ENCODE assay signal across 10 cellular contexts in genomic region chr1:228090613-228091081, GRCh38. TPM values are rescaled to one million over a fixed set of nuclear protein-coding genes. Genes with fewer than 3 reads are reported as not detected.
DNase-seq lines count a peak whose midpoint lies in the region; ATAC-seq and TF ChIP-seq lines count a peak whose summit lies in the region.
"Had no signal": no experiment of that assay in that cellular context is flagged by ENCODE, and none has a peak within 500 bp of the region (broad histone marks: within the 10 kb centered on the region; RNA-seq: fewer than 3 reads in every experiment).

No MANE protein-coding gene starts in this region.

- H3K27ac Mint-ChIP-seq in chondrocyte (ENCODE audit: unreplicated experiment) (peak overlapping the region; percentile 74), memory B cell (peak overlapping the region; percentile 65)

- H3K27me3 Mint-ChIP-seq in chondrocyte (ENCODE audit: low read depth) (no peaks in the 10 kb centered on the region), memory B cell (no peaks in the 10 kb centered on the region)

- H3K36me3 Mint-ChIP-seq in chondrocyte (ENCODE audit: low read depth) = peaks cover 10% of the 10 kb centered on the region
- H3K36me3 Mint-ChIP-seq in memory B cell = peaks cover 18% of the 10 kb centered on the region

- H3K79me2 ChIP-seq in ACC112 (ENCODE audit: control insufficient read depth, insufficient read depth, low read length, unreplicated experiment) = peaks cover 100% of the 10 kb centered on the region

- no peak overlapping the region; the same call in 1 of the 2 replicates for H3K4me3 ChIP-seq in ACC112 (ENCODE audit: low read depth, low read length)

- H3K27me3 ChIP-seq in ACC112 (ENCODE audit: insufficient read depth, low read length) = no peaks in the 10 kb centered on the region

- H2AFZ ChIP-seq in ACC112 (ENCODE audit: low read length, unreplicated experiment) = no peak overlapping the region

- H3K36me3 ChIP-seq in ACC112 (ENCODE audit: insufficient read depth, low read length) = peaks cover 33% of the 10 kb centered on the region

- ATAC-seq in HG02798 (IDR thresholded peaks at IDR 0.05; ENCODE audit: poor library complexity, unreplicated experiment) (peak; percentile 53), memory B cell (ENCODE audit: low read depth) (no peak), HG02588 (IDR thresholded peaks at IDR 0.05; ENCODE audit: unreplicated experiment) (no peak)

- H3K4me1 Mint-ChIP-seq in chondrocyte (ENCODE audit: low read depth) (peaks cover 73% of the 10 kb centered on the region), memory B cell (peaks cover 60% of the 10 kb centered on the region)

- TF ChIP-seq CTCF in chondrocyte (IDR thresholded peaks at IDR 0.05) = no peak

- peaks cover 55% of the 10 kb centered on the region for H3K4me1 ChIP-seq in ACC112 (ENCODE audit: control insufficient read depth, insufficient read depth, low read length, unreplicated experiment)

- DNase-seq in chondrocyte (ENCODE audit: low spot score) (peak; percentile 50), memory B cell (ENCODE audit: low spot score in 2 of 2) (no peak), NK-92 (lab: John Stamatoyannopoulos, UW; ENCODE audit: unreplicated experiment) (no peak), ureter (ENCODE audit: low spot score) (no peak), NCI-H1417 (lab: John Stamatoyannopoulos, UW) (no peak)
- DNase-seq: Calu3, NCI-H2171 treated with DMSO at 0.1 percent for 48 hours had no signal

- H3K27ac ChIP-seq in ACC112 (ENCODE audit: low read depth, low read length) = peak overlapping the region; percentile 89; the same call in 1 of the 2 replicates

- H3K4me3 Mint-ChIP-seq in chondrocyte (ENCODE audit: unreplicated experiment) = no peak overlapping the region
- H3K4me3 Mint-ChIP-seq in memory B cell = peak overlapping the region; percentile 5

- peaks cover 7% of the 10 kb centered on the region for H3K9me3 Mint-ChIP-seq in chondrocyte (ENCODE audit: low read depth)
- peaks cover 2% of the 10 kb centered on the region for H3K9me3 Mint-ChIP-seq in memory B cell

RNA-seq across cellular contexts. Expression of gene ARF1, which starts 8.1 kb away (rescaled TPM):
- total RNA-seq in chondrocyte (339 to 392 TPM (median 351 TPM) in 3 replicates), ureter (361 TPM)

RNA-seq across cellular contexts. Expression of gene C1orf35, which starts 12.5 kb away (rescaled TPM):
- 12.9 to 15.1 TPM (median 13.3 TPM) in 3 replicates for total RNA-seq in chondrocyte
- total RNA-seq in ureter = 16.5 TPM

RNA-seq across cellular contexts. Expression of gene MRPL55, which starts 18.5 kb away (rescaled TPM):
- 45.4 to 75.6 TPM (median 48.6 TPM) in 3 replicates for total RNA-seq in chondrocyte
- 43.7 TPM for total RNA-seq in ureter

RNA-seq across cellular contexts. Expression of gene GUK1, which starts 49.4 kb away (rescaled TPM):
- 155 to 196 TPM (median 189 TPM) in 3 replicates for total RNA-seq in chondrocyte
- 182 TPM for total RNA-seq in ureter

RNA-seq across cellular contexts. Expression of gene GJC2, which starts 59.1 kb away (rescaled TPM):
- total RNA-seq in chondrocyte (1.5 to 2.0 TPM (median 1.8 TPM) in 3 replicates), ureter (3.9 TPM)
